Comparison of ENCODE assay signal across 19 cellular contexts in the genomic region with DNA sequence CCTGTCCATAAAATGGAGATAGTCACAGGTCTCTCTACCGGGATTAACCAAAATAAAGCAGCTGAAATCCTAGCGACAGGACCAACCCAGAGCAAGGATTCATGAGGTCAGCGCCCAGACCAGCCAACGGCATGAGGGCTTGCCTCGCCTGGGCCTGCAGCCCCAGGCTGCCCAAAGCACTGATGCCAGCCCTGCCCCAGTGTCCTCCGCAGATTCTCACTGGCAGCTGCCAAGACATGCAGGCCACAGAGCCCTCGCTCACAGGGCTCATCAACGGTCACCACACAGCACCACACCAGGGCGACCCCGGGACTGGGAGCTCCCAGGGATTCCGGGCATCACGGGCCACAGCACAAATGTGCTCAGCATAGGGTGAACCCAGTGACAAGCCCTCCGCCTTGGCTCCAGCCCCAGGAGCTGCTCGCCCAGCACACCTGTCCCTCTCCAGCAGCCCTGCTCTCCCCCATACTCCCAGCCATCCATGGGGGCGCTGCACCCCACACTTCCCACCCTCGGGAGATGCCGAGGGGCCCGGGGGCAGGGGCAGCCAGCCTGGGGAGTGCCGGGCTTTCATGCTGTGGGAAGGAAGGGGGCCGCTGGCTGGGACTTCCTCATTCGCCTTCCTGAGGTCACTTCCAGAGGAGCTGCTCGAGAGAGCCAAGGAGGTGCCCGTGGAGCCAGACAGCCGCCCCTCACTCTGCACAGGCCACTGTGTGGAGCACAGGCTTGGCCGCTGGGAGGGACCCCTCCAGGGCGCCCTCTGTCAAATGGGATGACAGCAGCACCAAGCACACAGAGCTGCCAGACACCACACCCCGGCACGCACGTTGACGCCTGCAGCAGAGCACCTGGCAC. TPM values are rescaled to one million over a fixed set of nuclear protein-coding genes. Genes with fewer than 3 reads are reported as not detected.
A peak's percentile ranks its signal among the peaks of the same experiment; 100 is the strongest.
DNase-seq lines count a peak whose midpoint lies in the region; ATAC-seq and TF ChIP-seq lines count a peak whose summit lies in the region.
"Had no signal": no experiment of that assay in that cellular context is flagged by ENCODE, and none has a peak within 500 bp of the region (broad histone marks: within the 10 kb centered on the region; RNA-seq: fewer than 3 reads in every experiment).

No MANE protein-coding gene starts in this region.

- H3K4me3 Mint-ChIP-seq in activated T-cell treated with anti-CD3 and anti-CD28 coated beads, Interleukin-2, amount 50 U/mL, for 24 hours, result no peak overlapping the region
- H3K4me3 Mint-ChIP-seq in type B pancreatic cell, result no peak overlapping the region
- H3K4me3 Mint-ChIP-seq: nephron had no signal

- peaks cover 94% of the 10 kb centered on the region for H3K36me3 Mint-ChIP-seq in activated T-cell treated with anti-CD3 and anti-CD28 coated beads, Interleukin-2, amount 50 U/mL, for 24 hours (ENCODE audit: low read depth)
- peaks cover 12% of the 10 kb centered on the region for H3K36me3 Mint-ChIP-seq in type B pancreatic cell

- peaks cover 17 to 33% (median 22%) of the 10 kb centered on the region in 4 donors for H3K4me1 ChIP-seq in transverse colon

- in situ Hi-C loops in transverse colon (cut with MboI; ENCODE audit: low pct_ligation_motif_present in 1 of 4, low pct_unique_long_range_greater_than_20kb in 1 of 4, low sequenced_read_pairs in 3 of 4), result no loop called here

- peaks cover 34% of the 10 kb centered on the region for H3K4me1 Mint-ChIP-seq in activated T-cell treated with anti-CD3 and anti-CD28 coated beads, Interleukin-2, amount 50 U/mL, for 24 hours (ENCODE audit: low read depth)
- peaks cover 17% of the 10 kb centered on the region for H3K4me1 Mint-ChIP-seq in type B pancreatic cell (ENCODE audit: unreplicated experiment)

- H3K27ac Mint-ChIP-seq in activated T-cell treated with anti-CD3 and anti-CD28 coated beads, Interleukin-2, amount 50 U/mL, for 24 hours, result peak overlapping the region; percentile 94
- H3K27ac Mint-ChIP-seq in type B pancreatic cell, result peak overlapping the region; percentile 63

- H3K27ac ChIP-seq in transverse colon, result peak overlapping the region in 1 of 4 donors; percentile 55

- H3K9me3 Mint-ChIP-seq in activated T-cell treated with anti-CD3 and anti-CD28 coated beads, Interleukin-2, amount 50 U/mL, for 24 hours, result no peaks in the 10 kb centered on the region
- H3K9me3 Mint-ChIP-seq in type B pancreatic cell, result no peaks in the 10 kb centered on the region
- H3K9me3 Mint-ChIP-seq: nephron had no signal

- H3K36me3 ChIP-seq in transverse colon, result peaks cover 0 to 14% (median 3%) of the 10 kb centered on the region in 4 donors

- intact Hi-C loops in left colon (cut with DNase I, micrococcal nuclease), result no loop called here
- intact Hi-C loops in transverse colon (cut with DNase I; ENCODE audit: low total_unique reads), result no loop called here

- WGBS in transverse colon (ENCODE audit: low coverage in 1 of 2), 2 donors, result 91% methylated on average over 24 of the region's 30 CpGs; no CpG with 5 or more reads in 1 of the 2 donors

- ATAC-seq in left colon, result peak; percentile 3
- ATAC-seq in GM21825 (IDR thresholded peaks at IDR 0.05; ENCODE audit: unreplicated experiment), result no peak

- H3K27me3 ChIP-seq in transverse colon, result no peaks in the 10 kb centered on the region
- H3K27me3 ChIP-seq: tibial nerve had no signal

- TF ChIP-seq POLR2A in transverse colon (IDR thresholded peaks at IDR 0.05), result no peak

- H3K4me3 ChIP-seq in transverse colon, result no peak overlapping the region
- H3K4me3 ChIP-seq: tibial nerve had no signal

- no peaks in the 10 kb centered on the region for H3K9me3 ChIP-seq in transverse colon
- H3K9me3 ChIP-seq: tibial nerve had no signal

- H3K27me3 Mint-ChIP-seq in activated T-cell treated with anti-CD3 and anti-CD28 coated beads, Interleukin-2, amount 50 U/mL, for 24 hours, result no peaks in the 10 kb centered on the region
- H3K27me3 Mint-ChIP-seq in type B pancreatic cell, result no peaks in the 10 kb centered on the region

- TF ChIP-seq CTCF in type B pancreatic cell (conservative IDR thresholded peaks at IDR 0.05) (no peak), transverse colon (IDR thresholded peaks at IDR 0.05) (no peak)

- DNase-seq in activated T-cell treated with anti-CD3 and anti-CD28 coated beads, Interleukin-2, amount 50 U/mL, for 24 hours, result no peak
- no peak for DNase-seq in activated T-cell treated with anti-CD3 and anti-CD28 coated beads, Interleukin-2, amount 50 U/mL, for 48 hours
- DNase-seq in UCSD-AML1 (lab: John Stamatoyannopoulos, UW; ENCODE audit: unreplicated experiment) (peak; percentile 42), left colon (no peak), type B pancreatic cell (ENCODE audit: extremely low spot score, unreplicated experiment) (no peak), transverse colon (no peak), NCI-H524 treated with DMSO at 0.1 percent for 48 hours (lab: John Stamatoyannopoulos, UW) (no peak)
- DNase-seq: activated CD8-positive, alpha-beta memory T cell treated with anti-CD3 and anti-CD28 coated beads, Interleukin-2, amount 50 U/mL, for 4 hours; DMS79; glutamatergic neuron; kidney glomerular epithelial cell; NCI-H1092; NCI-H446 treated with DMSO at 0.1 percent for 48 hours; RPMI8226; small intestine; T-helper 9 cell had no signal

- no peak for TF ChIP-seq EP300 in transverse colon (IDR thresholded peaks at IDR 0.05; ENCODE audit: low read depth)

RNA-seq across cellular contexts. Expression of gene RAB35, which starts 14.1 kb away (rescaled TPM):
- total RNA-seq in left colon (10 to 100 TPM; 47.8 to 52.7 TPM), type B pancreatic cell (ENCODE audit: low replicate concordance) (42.3 and 47.1 TPM in 2 replicates), transverse colon (10 to 100 TPM; 16.9 to 26.2 (median 22.2) TPM)
